ENCODE assay signal across 8 cellular contexts in the genomic region with DNA sequence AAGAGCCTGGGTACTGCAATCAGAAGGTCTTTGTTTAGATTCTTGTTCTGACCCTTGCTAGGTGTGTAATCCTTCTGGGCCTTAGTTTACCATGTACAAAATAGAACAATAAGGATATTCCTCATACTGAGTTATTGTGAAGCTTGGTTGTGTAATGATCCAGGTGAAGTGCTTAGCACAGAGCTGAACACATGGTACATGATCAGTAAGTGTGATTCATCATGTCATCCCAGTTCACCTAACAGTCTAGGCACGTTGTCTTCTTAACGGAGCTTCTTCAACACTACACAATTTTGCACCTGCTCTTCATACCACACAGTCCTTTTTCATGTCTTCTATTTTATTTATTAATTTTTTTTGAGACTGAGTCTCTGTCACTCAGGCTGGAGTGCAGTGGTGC.
"Had no signal": no experiment of that assay in that cellular context is flagged by ENCODE, and none has a peak within 500 bp of the region (broad histone marks: within the 10 kb centered on the region; RNA-seq: fewer than 3 reads in every experiment).

No MANE protein-coding gene starts in this region.

- DNase-seq: GM23248, GOT3, H7, HFFc6 had no signal

- ATAC-seq: HCT116, HepG2 had no signal

- H3K27ac ChIP-seq: GM23248, HL-60 had no signal

- H3K36me3 ChIP-seq: HAP-1 had no signal

- H3K4me3 ChIP-seq: GM23248, HAP-1 had no signal

- H2AFZ ChIP-seq: GM23248 had no signal

- H3K9me3 ChIP-seq: HAP-1 had no signal

- FAIRE-seq: HepG2 had no signal

- H3K9ac ChIP-seq: GM23248 had no signal
